ENCODE assay signal across 19 cellular contexts in genomic region chr17:64051153-64051552, GRCh38. TPM values are rescaled to one million over a fixed set of nuclear protein-coding genes. Genes with fewer than 3 reads are reported as not detected.
DNase-seq lines count a peak whose midpoint lies in the region; ATAC-seq and TF ChIP-seq lines count a peak whose summit lies in the region.
"Had no signal": no experiment of that assay in that cellular context is flagged by ENCODE, and none has a peak within 500 bp of the region (broad histone marks: within the 10 kb centered on the region; RNA-seq: fewer than 3 reads in every experiment).

No MANE protein-coding gene starts in this region.

- WGBS in suprapubic skin: 39% methylated on average over 1 of the region's 1 CpG

- no peak for TF ChIP-seq POLR2A in suprapubic skin (IDR thresholded peaks at IDR 0.05)

- CTCF ChIA-PET in WTC11 (lab: Charles Lee): interaction anchor here (2.2 to 2.3 kb wide), 2 partner anchors 13 to 22 kb away, joined by 8 read pairs; no protein-coding TSS in a partner anchor

- H3K27me3 ChIP-seq in suprapubic skin: no peaks in the 10 kb centered on the region
- H3K27me3 ChIP-seq in colonic mucosa: no peaks in the 10 kb centered on the region
- H3K27me3 ChIP-seq: gastrocnemius medialis, pancreas had no signal

- peaks cover 98% of the 10 kb centered on the region for H3K36me3 ChIP-seq in suprapubic skin
- H3K36me3 ChIP-seq in colonic mucosa: peaks cover 6% of the 10 kb centered on the region

- H3K4me1 Mint-ChIP-seq in activated naive CD4-positive, alpha-beta T cell treated with anti-CD3 and anti-CD28 coated beads, Interleukin-2, amount 50 U/mL, for 24 hours: peaks cover 36% of the 10 kb centered on the region
- H3K4me1 Mint-ChIP-seq in stimulated activated naive CD8-positive, alpha-beta T cell treated with anti-CD3 and anti-CD28 coated beads, Interleukin-15, amount 100 ng/mL, for 72 hours: peaks cover 24% of the 10 kb centered on the region
- H3K4me1 Mint-ChIP-seq in WTC11: peaks cover 5% of the 10 kb centered on the region

- no peaks in the 10 kb centered on the region for H3K9me3 Mint-ChIP-seq in activated naive CD4-positive, alpha-beta T cell treated with anti-CD3 and anti-CD28 coated beads, Interleukin-2, amount 50 U/mL, for 24 hours
- H3K9me3 Mint-ChIP-seq in stimulated activated naive CD8-positive, alpha-beta T cell treated with anti-CD3 and anti-CD28 coated beads, Interleukin-15, amount 100 ng/mL, for 72 hours: no peaks in the 10 kb centered on the region
- no peaks in the 10 kb centered on the region for H3K9me3 Mint-ChIP-seq in WTC11

- POLR2A ChIA-PET in WTC11 (lab: Charles Lee): no interaction called here

- no peak overlapping the region for H3K4me3 ChIP-seq in suprapubic skin
- H3K4me3 ChIP-seq in colonic mucosa: no peak overlapping the region
- H3K4me3 ChIP-seq: gastrocnemius medialis, GM23248, K562, pancreas had no signal

- H3K4me1 ChIP-seq in suprapubic skin (no peaks in the 10 kb centered on the region), colonic mucosa (no peaks in the 10 kb centered on the region)
- H3K4me1 ChIP-seq: gastrocnemius medialis had no signal

- DNase-seq in activated naive CD4-positive, alpha-beta T cell (lab: John Stamatoyannopoulos, UW): no peak
- peak; percentile 17 for DNase-seq in effector CD4-positive, alpha-beta T cell
- no peak for DNase-seq in stimulated activated naive CD8-positive, alpha-beta T cell treated with anti-CD3 and anti-CD28 coated beads, Interleukin-15, amount 100 ng/mL, for 72 hours
- no peak for DNase-seq in WTC11 (ENCODE audit: low spot score)
- no peak for DNase-seq in suprapubic skin (ENCODE audit: low spot score in 2 of 2)
- DNase-seq in colonic mucosa: no peak
- DNase-seq: cortex of kidney, erythroblast, gastrocnemius medialis, GDM1, GM23248, MV-4-11, NCI-H2029 treated with DMSO at 0.1 percent for 48 hours, NCI-H446 treated with DMSO at 0.1 percent for 48 hours, pancreas, SHP77 had no signal

- no peaks in the 10 kb centered on the region for H3K9me3 ChIP-seq in suprapubic skin
- H3K9me3 ChIP-seq in colonic mucosa: no peaks in the 10 kb centered on the region
- H3K9me3 ChIP-seq: gastrocnemius medialis, pancreas had no signal

- TF ChIP-seq CTCF in VCaP (conservative IDR thresholded peaks at IDR 0.05): no peak
- no peak for TF ChIP-seq CTCF in WTC11 (IDR thresholded peaks at IDR 0.05)
- no peak for TF ChIP-seq CTCF in suprapubic skin (IDR thresholded peaks at IDR 0.05)
- TF ChIP-seq CTCF in colonic mucosa (IDR thresholded peaks at IDR 0.05): no peak

- H3K9ac ChIP-seq in colonic mucosa (ENCODE audit: low read depth in 2 of 2, low read length in 2 of 2): no peak overlapping the region
- H3K9ac ChIP-seq: GM23248 had no signal

- H3K27ac Mint-ChIP-seq in activated naive CD4-positive, alpha-beta T cell treated with anti-CD3 and anti-CD28 coated beads, Interleukin-2, amount 50 U/mL, for 24 hours: peak overlapping the region; percentile 85
- peak overlapping the region in 1 of 2 donors; percentile 79 for H3K27ac Mint-ChIP-seq in stimulated activated naive CD8-positive, alpha-beta T cell treated with anti-CD3 and anti-CD28 coated beads, Interleukin-15, amount 100 ng/mL, for 72 hours
- no peak overlapping the region for H3K27ac Mint-ChIP-seq in WTC11

- H3K4me3 Mint-ChIP-seq in activated naive CD4-positive, alpha-beta T cell treated with anti-CD3 and anti-CD28 coated beads, Interleukin-2, amount 50 U/mL, for 24 hours: peak overlapping the region; percentile 30
- H3K4me3 Mint-ChIP-seq in stimulated activated naive CD8-positive, alpha-beta T cell treated with anti-CD3 and anti-CD28 coated beads, Interleukin-15, amount 100 ng/mL, for 72 hours: no peak overlapping the region
- no peak overlapping the region for H3K4me3 Mint-ChIP-seq in WTC11

- H3K36me3 Mint-ChIP-seq in activated naive CD4-positive, alpha-beta T cell treated with anti-CD3 and anti-CD28 coated beads, Interleukin-2, amount 50 U/mL, for 24 hours: peaks cover 16% of the 10 kb centered on the region
- no peaks in the 10 kb centered on the region for H3K36me3 Mint-ChIP-seq in WTC11

- TF ChIP-seq EP300 in suprapubic skin (IDR thresholded peaks at IDR 0.05): no peak

- H3K27ac ChIP-seq in VCaP: peak overlapping the region; percentile 43
- H3K27ac ChIP-seq in suprapubic skin: no peak overlapping the region
- H3K27ac ChIP-seq in colonic mucosa: no peak overlapping the region
- H3K27ac ChIP-seq: gastrocnemius medialis, GM23248, pancreas had no signal

- no peaks in the 10 kb centered on the region for H3K27me3 Mint-ChIP-seq in activated naive CD4-positive, alpha-beta T cell treated with anti-CD3 and anti-CD28 coated beads, Interleukin-2, amount 50 U/mL, for 24 hours
- H3K27me3 Mint-ChIP-seq in stimulated activated naive CD8-positive, alpha-beta T cell treated with anti-CD3 and anti-CD28 coated beads, Interleukin-15, amount 100 ng/mL, for 72 hours: no peaks in the 10 kb centered on the region
- H3K27me3 Mint-ChIP-seq in WTC11 (ENCODE audit: low read depth): no peaks in the 10 kb centered on the region

- ATAC-seq in stimulated activated naive CD8-positive, alpha-beta T cell treated with anti-CD3 and anti-CD28 coated beads, Interleukin-15, amount 100 ng/mL, for 72 hours: peak; percentile 84
- ATAC-seq in WTC11: no peak
- ATAC-seq: gastrocnemius medialis, K562, pancreas had no signal

- intact Hi-C loops in colonic mucosa (cut with DNase I): no loop called here

TF ChIP-seq in WTC11, 78 proteins besides CTCF, POLR2A, EP300 and RAD21 (continues in another document):
- no peak for TF ChIP-seq ZNF532 (CRISPR knock-in tag; IDR thresholded peaks at IDR 0.05; ENCODE audit: borderline replicate concordance)
- no peak for TF ChIP-seq ATF3 (CRISPR knock-in tag; conservative IDR thresholded peaks at IDR 0.05)
- no peak for TF ChIP-seq MLX (CRISPR knock-in tag; IDR thresholded peaks at IDR 0.05)
- TF ChIP-seq NR3C1 (CRISPR knock-in tag; conservative IDR thresholded peaks at IDR 0.05; ENCODE audit: low read depth): no peak
- no peak for TF ChIP-seq ZNF396 (CRISPR knock-in tag; IDR thresholded peaks at IDR 0.05; ENCODE audit: borderline replicate concordance)
- TF ChIP-seq JAZF1 (CRISPR knock-in tag; IDR thresholded peaks at IDR 0.05): no peak
- TF ChIP-seq ZNF416 (CRISPR knock-in tag; IDR thresholded peaks at IDR 0.05): no peak

RNA-seq across cellular contexts. Expression of gene ICAM2, which starts 30.7 kb away (rescaled TPM):
- total RNA-seq in WTC11 (2021) (0.33 to 0.57 TPM (median 0.44 TPM) in 3 replicates), suprapubic skin (10 to 100 TPM in 2 of 4 donors, 1 to 10 TPM in 2; 8.4 to 32.5 (median 14.9) TPM), colonic mucosa (1 to 10 TPM; 9.2 to 9.5 TPM)

RNA-seq across cellular contexts. Expression of gene PRR29, which starts 53.0 kb away (rescaled TPM):
- total RNA-seq in WTC11 (2021): 0.64 to 1.1 TPM (median 0.85 TPM) in 3 replicates
- total RNA-seq in suprapubic skin: under 1 TPM in 1 of 4 donors, not detected in 3; 0.30 TPM
- total RNA-seq in colonic mucosa: under 1 TPM in 1 of 2 donors, not detected in 1; 0.16 TPM
- total RNA-seq: GM23248, K562 had no signal
